In genomic region chr3:60028243-60028642, GRCh38 we compare ENCODE assay signal across 1 cellular context.
TF ChIP-seq lines count a peak whose summit lies in the region.

No MANE protein-coding gene starts in this region.

TF ChIP-seq in SK-N-SH treated with all-trans-retinoic acid at 6 μM for 48 hours, 23 proteins besides CTCF, POLR2A, EP300 and RAD21 (continued from another document):
- TF ChIP-seq PATZ1 (CRISPR knock-in tag; IDR thresholded peaks at IDR 0.05; ENCODE audit: borderline replicate concordance) (no peak), CREB5 (CRISPR knock-in tag; IDR thresholded peaks at IDR 0.05; ENCODE audit: low read depth) (no peak), TCF4 (CRISPR knock-in tag; IDR thresholded peaks at IDR 0.05; ENCODE audit: borderline replicate concordance) (no peak), ZNF8 (CRISPR knock-in tag; IDR thresholded peaks at IDR 0.05) (no peak), ZFP30 (CRISPR knock-in tag; IDR thresholded peaks at IDR 0.05) (no peak)
TF ChIP-seq in SK-N-SH treated with all-trans-retinoic acid at 6 μM for 48 hours: peak in this region for 0.
